Comparison of ENCODE assay signal across 1 cellular context in the genomic region with DNA sequence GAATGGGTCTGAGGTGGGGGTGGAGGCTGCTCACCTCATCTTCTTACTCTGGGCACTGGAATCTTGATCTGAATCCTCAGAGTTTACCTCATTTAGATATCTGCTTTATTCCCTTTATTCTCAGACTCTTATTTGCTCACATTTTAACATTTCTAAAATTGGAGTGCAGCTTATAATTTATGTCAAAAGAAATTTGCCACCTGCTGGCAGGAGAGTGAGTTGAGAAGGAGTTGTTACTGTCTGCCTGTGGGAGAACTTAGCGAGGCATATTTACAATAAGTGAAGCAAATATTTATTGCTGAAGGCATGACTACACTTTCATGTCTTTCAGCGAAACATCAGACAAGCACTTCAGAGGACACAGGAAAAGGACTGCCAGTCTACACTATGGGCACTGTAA.
TF ChIP-seq lines count a peak whose summit lies in the region.

No MANE protein-coding gene starts in this region.

TF ChIP-seq in WTC11, 78 proteins besides CTCF, POLR2A, EP300 and RAD21 (continued from another document):
- TF ChIP-seq AR (CRISPR knock-in tag; IDR thresholded peaks at IDR 0.05) (no peak), E2F4 (CRISPR knock-in tag; IDR thresholded peaks at IDR 0.05; ENCODE audit: borderline replicate concordance, low read depth) (no peak)
